In genomic region chr12:121128908-121129704, GRCh38 we compare ENCODE assay signal across 7 cellular contexts. TPM values are rescaled to one million over a fixed set of nuclear protein-coding genes. Genes with fewer than 3 reads are reported as not detected.
DNase-seq lines count a peak whose midpoint lies in the region; ATAC-seq and TF ChIP-seq lines count a peak whose summit lies in the region.

No MANE protein-coding gene starts in this region.

- TF ChIP-seq EP300 in ovary (IDR thresholded peaks at IDR 0.05) = no peak

- DNase-seq in NOMO-1 treated with DMSO at 0.1 percent for 48 hours (lab: John Stamatoyannopoulos, UW; ENCODE audit: unreplicated experiment) = peak; percentile 100
- peak; percentile 78 for DNase-seq in activated T-cell treated with anti-CD3 and anti-CD28 coated beads, Interleukin-2, amount 50 U/mL, for 1 hour
- peak; percentile 74 for DNase-seq in fibroblast of peridontal ligament (ENCODE audit: extremely low read depth)
- peak; percentile 74 to 88 (median 82) for DNase-seq in ovary
- DNase-seq in tibial artery = peak; percentile 86 to 87

- no peak for TF ChIP-seq CTCF in ovary (IDR thresholded peaks at IDR 0.05)
- no peak for TF ChIP-seq CTCF in tibial artery (IDR thresholded peaks at IDR 0.05)

- ATAC-seq in HG02763 (IDR thresholded peaks at IDR 0.05; ENCODE audit: unreplicated experiment) = peak; percentile 75

- peak overlapping the region in 1 of 2 donors; percentile 17 for H3K27ac ChIP-seq in ovary
- H3K27ac ChIP-seq in tibial artery = peak overlapping the region; percentile 39 to 44

- no peaks in the 10 kb centered on the region for H3K9me3 ChIP-seq in ovary
- no peaks in the 10 kb centered on the region for H3K9me3 ChIP-seq in tibial artery

- H3K4me3 ChIP-seq in ovary = no peak overlapping the region
- H3K4me3 ChIP-seq in tibial artery = peak overlapping the region; percentile 20 to 36

- intact Hi-C loops in ovary (cut with DNase I) (no loop called here), tibial artery (cut with DNase I; ENCODE audit: low total_unique reads) (no loop called here)

- H3K4me1 ChIP-seq in ovary (ENCODE audit: insufficient read depth) (peaks cover 4% of the 10 kb centered on the region), tibial artery (peaks cover 4 to 23% (median 14%) of the 10 kb centered on the region in 4 donors)

- TF ChIP-seq POLR2A in GM18526 (IDR thresholded peaks at IDR 0.05; ENCODE audit: extremely low read depth, insufficient read length) = peak; percentile 43
- TF ChIP-seq POLR2A in ovary (IDR thresholded peaks at IDR 0.05) = no peak

- no peaks in the 10 kb centered on the region for H3K36me3 ChIP-seq in ovary
- H3K36me3 ChIP-seq in tibial artery = no peaks in the 10 kb centered on the region

- 9 to 14% (median 10%) methylated on average over 11 of the region's 11 CpGs for WGBS in ovary, 3 donors

- no peaks in the 10 kb centered on the region for H3K27me3 ChIP-seq in ovary
- no peaks in the 10 kb centered on the region for H3K27me3 ChIP-seq in tibial artery

RNA-seq across cellular contexts. Expression of gene P2RX7, which starts 3.6 kb away (rescaled TPM):
- 10 to 100 TPM in 2 of 7 donors, 1 to 10 TPM in 5; 4.7 to 10.8 (median 6.9) TPM for total RNA-seq in ovary
- polyA plus RNA-seq in ovary = 1 to 10 TPM; 5.3 to 9.5 TPM
